In the genomic region with DNA sequence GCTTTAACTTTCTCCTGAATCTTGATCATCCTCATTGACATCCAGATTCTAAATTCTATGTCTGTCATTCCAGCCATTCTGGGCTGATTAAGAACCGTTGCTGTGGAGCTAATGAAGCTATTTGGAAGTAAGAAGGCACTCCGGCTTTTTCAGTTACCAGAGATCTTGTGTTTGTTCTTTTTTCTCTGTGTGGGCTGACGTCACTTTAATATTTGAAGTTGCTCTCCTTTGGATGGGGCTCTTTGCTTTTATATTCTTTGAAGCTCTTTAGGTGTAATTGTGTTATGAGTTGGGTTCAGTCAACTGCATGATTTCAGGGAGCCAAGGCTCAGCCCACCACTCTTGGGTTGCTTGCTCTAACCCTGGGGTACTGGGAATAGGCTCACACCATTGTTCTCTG, we compare ENCODE assay signal across 33 cellular contexts.
DNase-seq lines count a peak whose midpoint lies in the region; ATAC-seq, FAIRE-seq and TF ChIP-seq lines count a peak whose summit lies in the region.
"Had no signal": no experiment of that assay in that cellular context is flagged by ENCODE, and none has a peak within 500 bp of the region (broad histone marks: within the 10 kb centered on the region; RNA-seq: fewer than 3 reads in every experiment).

No MANE protein-coding gene starts in this region.

- CTCF ChIA-PET in HepG2 (lab: Yijun Ruan, JAX; ENCODE audit: low intra/inter-chr PET ratio, low total read pairs) (no interaction called here), SK-N-SH (lab: Yijun Ruan, JAX) (no interaction called here)

- H3K18ac ChIP-seq in neuronal stem cell (ENCODE audit: low read length) = no peak overlapping the region

- no peaks in the 10 kb centered on the region for H3F3A ChIP-seq in SK-N-SH (replicated peaks; ENCODE audit: insufficient read depth)

- H3K4me3 ChIP-seq in HepG2 (replicated peaks in 1 of 3; ENCODE audit: insufficient read depth in 1 of 3, low read depth in 2 of 3, low read length in 3 of 3) = no peak overlapping the region
- H3K4me3 ChIP-seq in right lobe of liver = no peak overlapping the region
- H3K4me3 ChIP-seq in neuronal stem cell (ENCODE audit: low read length in 2 of 2) = no peak overlapping the region
- H3K4me3 ChIP-seq in SK-N-SH (ENCODE audit: low read depth in 2 of 2, low read length in 1 of 2) = no peak overlapping the region
- H3K4me3 ChIP-seq: A549; BLaER1; BLaER1 treated with 17β-estradiol and CSF1 and Interleukin-3, amounts not matched to agents 10 nM and 100 nM had no signal

- no peak overlapping the region for H3K9ac ChIP-seq in HepG2 (ENCODE audit: insufficient read depth, low read depth, low read length)
- no peak overlapping the region for H3K9ac ChIP-seq in neuronal stem cell (ENCODE audit: low read depth, low read length, poor library complexity)
- no peak overlapping the region for H3K9ac ChIP-seq in SK-N-SH
- H3K9ac ChIP-seq: BLaER1; BLaER1 treated with 17β-estradiol and CSF1 and Interleukin-3, amounts not matched to agents 10 nM and 100 nM had no signal

- no peak overlapping the region for H3K4ac ChIP-seq in neuronal stem cell (ENCODE audit: low read length)

- no peak for TF ChIP-seq POLR2A in HepG2 (IDR thresholded peaks at IDR 0.05; ENCODE audit: insufficient read depth in 1 of 2, low read depth in 2 of 2, low read length in 2 of 2)
- TF ChIP-seq POLR2A in right lobe of liver (IDR thresholded peaks at IDR 0.05) = no peak

- H3K4me1 ChIP-seq in HepG2 (ENCODE audit: insufficient read depth, low read length) (no peaks in the 10 kb centered on the region), right lobe of liver (no peaks in the 10 kb centered on the region), neuronal stem cell (ENCODE audit: control insufficient read depth in 2 of 2, insufficient read depth in 1 of 2, low read depth in 1 of 2, low read length in 2 of 2) (no peaks in the 10 kb centered on the region), SK-N-SH (ENCODE audit: control insufficient read depth in 1 of 2, insufficient read depth in 2 of 2, low read depth in 1 of 2, low read length in 1 of 2) (no peaks in the 10 kb centered on the region)
- H3K4me1 ChIP-seq: A549; BE2C; BLaER1; BLaER1 treated with 17β-estradiol and CSF1 and Interleukin-3, amounts not matched to agents 10 nM and 100 nM; Caco-2 had no signal

- BruUV-seq in HepG2 (replicated peaks; lab: Mats Ljungman, UMichigan) = no TSS peak

- H3K14ac ChIP-seq in neuronal stem cell (ENCODE audit: low read length) = peak overlapping the region; percentile 5

- H3K27me3 ChIP-seq in HepG2 (ENCODE audit: control insufficient read depth in 1 of 2, insufficient read depth in 2 of 2, low read length in 2 of 2) = no peaks in the 10 kb centered on the region
- no peaks in the 10 kb centered on the region for H3K27me3 ChIP-seq in right lobe of liver
- H3K27me3 ChIP-seq in neuronal stem cell (ENCODE audit: control insufficient read depth in 3 of 3, insufficient read depth in 3 of 3, low read depth in 1 of 3, low read length in 3 of 3) = no peaks in the 10 kb centered on the region
- H3K27me3 ChIP-seq in SK-N-SH (ENCODE audit: insufficient read depth) = no peaks in the 10 kb centered on the region
- H3K27me3 ChIP-seq: BE2C; BLaER1; BLaER1 treated with 17β-estradiol and CSF1 and Interleukin-3, amounts not matched to agents 10 nM and 100 nM had no signal

- 2% methylated on average over 3 of the region's 3 CpGs for WGBS in HepG2 (ENCODE audit: low lambda C conversion rate)
- 51% methylated on average over 3 of the region's 3 CpGs for WGBS in right lobe of liver (ENCODE audit: insufficient coverage, low coverage, low lambda C conversion rate, missing lambda C conversion rate)
- WGBS in neuronal stem cell (ENCODE audit: extremely low coverage in 2 of 2, insufficient read length in 2 of 2, insufficient replicate concordance in 1 of 2), 2 donors = no CpG with 5 or more reads among the region's 3 CpGs
- 15% methylated on average over 3 of the region's 3 CpGs for WGBS in SK-N-SH (ENCODE audit: low lambda C conversion rate)

- peaks cover 75% of the 10 kb centered on the region for H3K9me3 ChIP-seq in HepG2 (ENCODE audit: low read length)
- H3K9me3 ChIP-seq in right lobe of liver = no peaks in the 10 kb centered on the region
- H3K9me3 ChIP-seq in neuronal stem cell (replicated peaks in 1 of 2; ENCODE audit: control insufficient read depth in 2 of 2, insufficient read depth in 1 of 2, low read depth in 1 of 2, low read length in 2 of 2) = peaks cover 0 to 4% of the 10 kb centered on the region in 2 donors
- H3K9me3 ChIP-seq in SK-N-SH = no peaks in the 10 kb centered on the region
- H3K9me3 ChIP-seq: A549, BE2C, BLaER1, Caco-2 had no signal

- POLR2A ChIA-PET in HepG2 (lab: Yijun Ruan, JAX) (no interaction called here), SK-N-SH (lab: Yijun Ruan, JAX) (no interaction called here)

- in situ Hi-C loops in HepG2 (cut with HindIII; ENCODE audit: extremely low pct_ligation_motif_present, low pct_unique_long_range_greater_than_20kb) (no loop called here), GM13977 (cut with MboI; ENCODE audit: low pct_unique_long_range_greater_than_20kb, low sequenced_read_pairs, unreplicated experiment) (no loop called here)

- no peak overlapping the region for H2AK5ac ChIP-seq in neuronal stem cell (ENCODE audit: low read depth, low read length)

- H3K9me2 ChIP-seq in SK-N-SH = no peaks in the 10 kb centered on the region

- H4K8ac ChIP-seq in neuronal stem cell (ENCODE audit: low read depth, low read length) = no peak overlapping the region

- no peak overlapping the region for H4K91ac ChIP-seq in neuronal stem cell (ENCODE audit: low read depth, low read length, poor library complexity)

- no peaks in the 10 kb centered on the region for H3K79me1 ChIP-seq in neuronal stem cell (ENCODE audit: low read depth, low read length)

- H2BK12ac ChIP-seq in neuronal stem cell (ENCODE audit: low read length) = no peak overlapping the region

- ATAC-seq in HepG2 = no peak
- no peak for ATAC-seq in right lobe of liver
- ATAC-seq: A549; CD8-positive, alpha-beta T cell had no signal

- no peak overlapping the region for H3K4me2 ChIP-seq in HepG2 (ENCODE audit: low read depth, low read length)
- H3K4me2 ChIP-seq in neuronal stem cell (ENCODE audit: insufficient read depth, low read length, poor library complexity, severe bottlenecking) = no peak overlapping the region
- no peak overlapping the region for H3K4me2 ChIP-seq in SK-N-SH
- H3K4me2 ChIP-seq: A549; BLaER1; BLaER1 treated with 17β-estradiol and CSF1 and Interleukin-3, amounts not matched to agents 10 nM and 100 nM had no signal

- no peak overlapping the region for H2BK15ac ChIP-seq in neuronal stem cell (ENCODE audit: low read length)

- H3K36me3 ChIP-seq in HepG2 (replicated peaks in 1 of 2; ENCODE audit: control insufficient read depth in 1 of 2, insufficient read depth in 2 of 2, low read length in 2 of 2) (no peaks in the 10 kb centered on the region), right lobe of liver (no peaks in the 10 kb centered on the region), neuronal stem cell (replicated peaks in 1 of 2; ENCODE audit: control insufficient read depth in 2 of 2, insufficient read depth in 2 of 2, low read length in 2 of 2) (no peaks in the 10 kb centered on the region), SK-N-SH (replicated peaks in 1 of 2; ENCODE audit: control insufficient read depth in 1 of 2, insufficient read depth in 2 of 2, low read length in 1 of 2) (no peaks in the 10 kb centered on the region)
- H3K36me3 ChIP-seq: BE2C; BLaER1; BLaER1 treated with 17β-estradiol and CSF1 and Interleukin-3, amounts not matched to agents 10 nM and 100 nM had no signal

- DNase-seq in HepG2 (ENCODE audit: low spot score) = no peak
- DNase-seq in right lobe of liver = no peak
- DNase-seq in medulla oblongata (ENCODE audit: extremely low spot score) = peak; percentile 2
- DNase-seq in neuronal stem cell (ENCODE audit: low spot score) = no peak
- DNase-seq in SK-N-SH = no peak
- no peak for DNase-seq in GM13977 (ENCODE audit: low spot score)
- DNase-seq: 8988T; ACHN; AML-193; BE2C; C1 segment of cervical spinal cord; Caco-2; Calu3; CD4-positive, alpha-beta memory T cell; CD4-positive, alpha-beta T cell; CD4-positive, CD25-positive, alpha-beta regulatory T cell; CD8-positive, alpha-beta memory T cell; CD8-positive, alpha-beta T cell; COR-L47; DMS 273 treated with DMSO at 0.1 percent for 48 hours; DMS153; DMS53; DMS79; DMS79 treated with DMSO at 0.1 percent for 48 hours; DND-41; EL had no signal

- TF ChIP-seq CTCF in HepG2 (CRISPR knock-in tag; IDR thresholded peaks at IDR 0.05) (no peak), right lobe of liver (IDR thresholded peaks at IDR 0.05) (no peak), SK-N-SH (IDR thresholded peaks at IDR 0.05) (no peak), GM13977 (IDR thresholded peaks at IDR 0.05; ENCODE audit: extremely low read depth, insufficient read depth, missing control alignments) (no peak)

- no peak overlapping the region for H2BK5ac ChIP-seq in neuronal stem cell (ENCODE audit: low read length)

- H4K20me1 ChIP-seq in HepG2 (ENCODE audit: insufficient read depth, low read length) (no peaks in the 10 kb centered on the region), SK-N-SH (ENCODE audit: insufficient read depth) (no peaks in the 10 kb centered on the region)
- H4K20me1 ChIP-seq: BLaER1; BLaER1 treated with 17β-estradiol and CSF1 and Interleukin-3, amounts not matched to agents 10 nM and 100 nM had no signal

- TF ChIP-seq RAD21 in HepG2 (CRISPR knock-in tag; IDR thresholded peaks at IDR 0.05) = no peak
- no peak for TF ChIP-seq RAD21 in SK-N-SH (IDR thresholded peaks at IDR 0.05; ENCODE audit: low read length)

- no peak for FAIRE-seq in HepG2 (lab: Jason Lieb, UNC)
- FAIRE-seq: A204.1, A549, D721Med had no signal

- no peak overlapping the region for H3K23ac ChIP-seq in neuronal stem cell (ENCODE audit: low read depth, low read length, poor library complexity)

- H2BK120ac ChIP-seq in neuronal stem cell (ENCODE audit: low read depth, low read length) = no peak overlapping the region

- H3K27ac ChIP-seq in HepG2 (ENCODE audit: extremely low read length, insufficient read depth, low read length) (no peak overlapping the region), right lobe of liver (no peak overlapping the region), neuronal stem cell (replicated peaks; ENCODE audit: low read length) (no peak overlapping the region), SK-N-SH (ENCODE audit: low read depth in 2 of 2, low read length in 1 of 2) (no peak overlapping the region)
- H3K27ac ChIP-seq: 22Rv1; A549; BLaER1; BLaER1 treated with 17β-estradiol and CSF1 and Interleukin-3, amounts not matched to agents 10 nM and 100 nM; C4-2B had no signal

- intact Hi-C loops in HepG2 (cut with micrococcal nuclease; ENCODE audit: unreplicated experiment) = no loop called here
- intact Hi-C loops in right lobe of liver (cut with DNase I) = no loop called here

- no peak overlapping the region for H2AFZ ChIP-seq in HepG2 (ENCODE audit: low read length)
- peak overlapping the region; percentile 24 for H2AFZ ChIP-seq in neuronal stem cell (ENCODE audit: low read length)
- H2AFZ ChIP-seq in SK-N-SH (ENCODE audit: low read depth) = no peak overlapping the region

- no peaks in the 10 kb centered on the region for H3K79me2 ChIP-seq in HepG2 (ENCODE audit: insufficient read depth, low read length)
- no peaks in the 10 kb centered on the region for H3K79me2 ChIP-seq in SK-N-SH (ENCODE audit: insufficient read depth)

- TF ChIP-seq EP300 in HepG2 (IDR thresholded peaks at IDR 0.05; ENCODE audit: low read depth in 2 of 2, low read length in 2 of 2) = no peak
- no peak for TF ChIP-seq EP300 in HepG2 (CRISPR knock-in tag; IDR thresholded peaks at IDR 0.05; ENCODE audit: borderline replicate concordance)
- TF ChIP-seq EP300 in SK-N-SH (IDR thresholded peaks at IDR 0.05; ENCODE audit: borderline replicate concordance in 1 of 2, low read depth in 1 of 2, low read length in 1 of 2) = no peak
